17 cellular contexts compared by ENCODE assay signal in the genomic region with DNA sequence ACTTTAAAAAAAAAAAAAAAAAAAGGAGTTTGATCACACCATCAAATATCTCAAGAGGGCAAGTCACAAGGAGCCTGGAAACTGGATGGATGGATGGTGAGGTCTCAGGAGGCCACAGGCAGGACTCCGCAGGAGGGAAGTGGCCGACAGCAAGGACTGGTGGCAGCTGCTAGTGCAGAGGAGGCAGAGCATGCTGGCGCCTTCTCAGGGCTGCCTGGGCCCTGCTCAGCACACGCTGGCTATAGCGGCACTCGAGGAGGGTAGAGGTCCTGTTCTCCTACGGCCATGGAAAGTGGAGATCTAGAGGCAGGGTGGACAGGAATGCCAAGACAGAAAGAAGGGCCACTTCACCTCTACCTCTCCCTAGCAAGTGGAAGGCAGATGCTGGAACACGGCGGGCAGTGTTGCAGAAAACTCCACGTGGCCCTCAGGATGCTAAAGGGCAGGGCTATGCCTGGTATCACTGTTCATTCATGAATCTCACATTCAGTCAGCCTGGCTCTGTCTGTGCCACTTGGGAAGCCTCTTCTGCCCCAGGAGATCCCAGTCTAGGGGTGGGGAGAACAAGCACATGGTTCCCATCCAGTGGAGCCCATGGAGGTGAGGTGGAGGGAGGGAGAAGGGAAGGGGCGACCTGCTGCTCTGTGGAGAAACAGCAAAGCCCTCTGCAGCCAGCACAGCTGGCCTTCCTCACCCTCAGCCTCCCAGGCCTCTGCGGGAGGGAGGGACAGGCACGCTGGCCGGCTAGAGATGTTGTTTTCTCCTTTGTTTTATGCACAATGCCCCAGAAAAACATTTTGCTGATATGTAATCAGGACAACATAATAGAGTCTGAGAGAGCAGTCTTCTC.
DNase-seq lines count a peak whose midpoint lies in the region; ATAC-seq and TF ChIP-seq lines count a peak whose summit lies in the region.
"Had no signal": no experiment of that assay in that cellular context is flagged by ENCODE, and none has a peak within 500 bp of the region (broad histone marks: within the 10 kb centered on the region; RNA-seq: fewer than 3 reads in every experiment).

No MANE protein-coding gene starts in this region.

- TF ChIP-seq CTCF in upper lobe of right lung (IDR thresholded peaks at IDR 0.05) (no peak), body of pancreas (IDR thresholded peaks at IDR 0.05) (no peak)

- H3K27me3 ChIP-seq in upper lobe of right lung (no peaks in the 10 kb centered on the region), body of pancreas (no peaks in the 10 kb centered on the region)
- H3K27me3 ChIP-seq: adrenal gland had no signal

- H3K4me1 ChIP-seq in upper lobe of right lung, result peaks cover 12% of the 10 kb centered on the region
- no peaks in the 10 kb centered on the region for H3K4me1 ChIP-seq in body of pancreas

- intact Hi-C loops in left ventricle myocardium superior (cut with micrococcal nuclease), result no loop called here
- intact Hi-C loops in Right ventricle myocardium superior (cut with DNase I), result no loop called here
- intact Hi-C loops in upper lobe of right lung (cut with DNase I), result no loop called here
- intact Hi-C loops in body of pancreas (cut with DNase I), result no loop called here

- no peak overlapping the region for H3K4me3 ChIP-seq in upper lobe of right lung
- no peak overlapping the region for H3K4me3 ChIP-seq in body of pancreas
- H3K4me3 ChIP-seq: adrenal gland, coronary artery, lung had no signal

- peak overlapping the region; percentile 76 to 87 for H3K27ac Mint-ChIP-seq in effector memory CD8-positive, alpha-beta T cell
- peak overlapping the region; percentile 74 to 93 (median 85) for H3K27ac Mint-ChIP-seq in naive thymus-derived CD8-positive, alpha-beta T cell
- H3K27ac Mint-ChIP-seq: IgD-negative memory B cell had no signal

- no peak for TF ChIP-seq POLR2A in body of pancreas (IDR thresholded peaks at IDR 0.05)

- peak overlapping the region; percentile 14 for H3K27ac ChIP-seq in upper lobe of right lung
- no peak overlapping the region for H3K27ac ChIP-seq in body of pancreas
- H3K27ac ChIP-seq: coronary artery had no signal

- H3K9me3 ChIP-seq in upper lobe of right lung (peaks cover 7% of the 10 kb centered on the region), body of pancreas (peaks cover 0 to 6% (median 0%) of the 10 kb centered on the region in 3 donors)
- H3K9me3 ChIP-seq: adrenal gland had no signal

- H3K4me3 Mint-ChIP-seq in effector memory CD8-positive, alpha-beta T cell, result no peak overlapping the region
- H3K4me3 Mint-ChIP-seq in naive thymus-derived CD8-positive, alpha-beta T cell, result peak overlapping the region in 2 of 10 donors; percentile 30 to 46
- H3K4me3 Mint-ChIP-seq: IgD-negative memory B cell had no signal

- WGBS in body of pancreas, 2 donors, result 91 to 94% methylated on average over 14 of the region's 14 CpGs

- no peak for DNase-seq in left ventricle myocardium superior
- no peak for DNase-seq in Right ventricle myocardium superior
- no peak for DNase-seq in effector memory CD8-positive, alpha-beta T cell
- DNase-seq in naive thymus-derived CD8-positive, alpha-beta T cell, result no peak
- no peak for DNase-seq in upper lobe of right lung
- no peak for DNase-seq in NCI-H1105 treated with DMSO at 0.1 percent for 48 hours (lab: John Stamatoyannopoulos, UW)
- DNase-seq in body of pancreas, result no peak
- no peak for DNase-seq in NOMO-1 (lab: John Stamatoyannopoulos, UW; ENCODE audit: unreplicated experiment in 2 of 2)
- DNase-seq: adrenal gland, hypothalamus, NCI-H1105, nucleus accumbens, substantia nigra had no signal

- no peaks in the 10 kb centered on the region for H3K27me3 Mint-ChIP-seq in effector memory CD8-positive, alpha-beta T cell
- H3K27me3 Mint-ChIP-seq in naive thymus-derived CD8-positive, alpha-beta T cell, result no peaks in the 10 kb centered on the region
- H3K27me3 Mint-ChIP-seq: IgD-negative memory B cell had no signal

- POLR2A ChIA-PET in naive thymus-derived CD8-positive, alpha-beta T cell (lab: Charles Lee), result interaction anchor here (0.6 to 1.7 kb wide), 5 partner anchors 19 to 35 kb away, joined by 3 to 6 read pairs (median 4); no protein-coding TSS in a partner anchor

- peaks cover 8% of the 10 kb centered on the region for H3K36me3 ChIP-seq in upper lobe of right lung
- H3K36me3 ChIP-seq in body of pancreas (replicated peaks in 1 of 2; ENCODE audit: insufficient read depth in 1 of 2, low read depth in 2 of 2), result no peaks in the 10 kb centered on the region
- H3K36me3 ChIP-seq: adrenal gland had no signal

- peaks cover 41 to 60% of the 10 kb centered on the region in 2 donors for H3K4me1 Mint-ChIP-seq in effector memory CD8-positive, alpha-beta T cell (ENCODE audit: low read depth in 2 of 2)
- H3K4me1 Mint-ChIP-seq in naive thymus-derived CD8-positive, alpha-beta T cell, result peaks cover 45 to 84% (median 72%) of the 10 kb centered on the region in 4 donors

- peak; percentile 7 for ATAC-seq in left ventricle myocardium superior
- no peak for ATAC-seq in Right ventricle myocardium superior (ENCODE audit: poor library complexity)
- ATAC-seq in effector memory CD8-positive, alpha-beta T cell (replicated peaks), result no peak
- ATAC-seq in naive thymus-derived CD8-positive, alpha-beta T cell, result no peak
- peak; percentile 14 for ATAC-seq in upper lobe of right lung
- no peak for ATAC-seq in body of pancreas
- ATAC-seq: Right ventricle myocardium inferior had no signal

- H3K36me3 Mint-ChIP-seq in effector memory CD8-positive, alpha-beta T cell (ENCODE audit: insufficient read depth), result peaks cover 34% of the 10 kb centered on the region
- H3K36me3 Mint-ChIP-seq in naive thymus-derived CD8-positive, alpha-beta T cell, result peaks cover 31 to 74% (median 51%) of the 10 kb centered on the region in 3 donors

- peaks cover 4 to 7% of the 10 kb centered on the region in 2 donors for H3K9me3 Mint-ChIP-seq in effector memory CD8-positive, alpha-beta T cell
- H3K9me3 Mint-ChIP-seq in naive thymus-derived CD8-positive, alpha-beta T cell, result peaks cover 4 to 21% (median 10%) of the 10 kb centered on the region in 9 donors

Comparison
In these comparisons a context has a peak if more than half of its experiments do, and no peak if none do; other contexts are left out.
1. ATAC-seq: peak in left ventricle myocardium superior (single experiment) and upper lobe of right lung (single experiment); none in Right ventricle myocardium superior (single experiment), effector memory CD8-positive, alpha-beta T cell (single experiment), naive thymus-derived CD8-positive, alpha-beta T cell (0 of 2) and body of pancreas (single experiment).